Comparison of ENCODE assay signal across 11 cellular contexts in genomic region chr17:17725853-17726720, GRCh38. TPM values are rescaled to one million over a fixed set of nuclear protein-coding genes. Genes with fewer than 3 reads are reported as not detected.
DNase-seq lines count a peak whose midpoint lies in the region; ATAC-seq and TF ChIP-seq lines count a peak whose summit lies in the region.
"Had no signal": no experiment of that assay in that cellular context is flagged by ENCODE, and none has a peak within 500 bp of the region (broad histone marks: within the 10 kb centered on the region; RNA-seq: fewer than 3 reads in every experiment).

No MANE protein-coding gene starts in this region.

- CTCF ChIA-PET in IMR-90 (lab: Yijun Ruan, JAX), result no interaction called here

- peaks cover 4% of the 10 kb centered on the region for H3K27me3 Mint-ChIP-seq in nephron (ENCODE audit: low read depth)

- no peak overlapping the region; the same call in 1 of the 2 replicates for H4K5ac ChIP-seq in IMR-90 (ENCODE audit: low read depth, low read length)

- H3K36me3 ChIP-seq in BLaER1 treated with 17β-estradiol and CSF1 and Interleukin-3, amounts not matched to agents 10 nM and 100 nM, result peaks cover 0 to 23% (median 0%) of the 10 kb centered on the region in 11 experiments; a peak in 7 of 22 replicates
- H3K36me3 ChIP-seq in IMR-90 (ENCODE audit: control insufficient read depth, insufficient read depth, low read length), result peaks cover 8% of the 10 kb centered on the region; the same call in 1 of the 2 replicates

- peaks cover 65 to 92% (median 86%) of the 10 kb centered on the region in 10 experiments for H3K4me1 ChIP-seq in BLaER1 treated with 17β-estradiol and CSF1 and Interleukin-3, amounts not matched to agents 10 nM and 100 nM
- peaks cover 39% of the 10 kb centered on the region for H3K4me1 ChIP-seq in IMR-90 (ENCODE audit: control insufficient read depth, insufficient read depth, low read length)

- H4K8ac ChIP-seq in IMR-90 (ENCODE audit: low read depth in 2 of 2, low read length in 2 of 2), result peak overlapping the region in 1 of 2 experiments; percentile 20; a peak in 1 of 4 replicates

- H2BK20ac ChIP-seq in IMR-90 (ENCODE audit: low read depth, low read length), result no peak overlapping the region

- no peak overlapping the region for H2AFZ ChIP-seq in IMR-90 (replicated peaks; ENCODE audit: low read length, poor library complexity)

- peaks cover 20 to 27% (median 22%) of the 10 kb centered on the region in 11 experiments for H3K27me3 ChIP-seq in BLaER1 treated with 17β-estradiol and CSF1 and Interleukin-3, amounts not matched to agents 10 nM and 100 nM
- H3K27me3 ChIP-seq in IMR-90 (ENCODE audit: control insufficient read depth, insufficient read depth, low read length), result no peaks in the 10 kb centered on the region
- no peaks in the 10 kb centered on the region for H3K27me3 ChIP-seq in dorsolateral prefrontal cortex

- ATAC-seq in IMR-90 (ENCODE audit: low read depth) (no peak), GM19463 (IDR thresholded peaks at IDR 0.05; ENCODE audit: unreplicated experiment) (no peak)
- ATAC-seq: activated T-cell treated with anti-CD3 and anti-CD28 coated beads, Interleukin-2, amount 50 U/mL, for 4 hours had no signal

- H3K56ac ChIP-seq in IMR-90 (ENCODE audit: extremely low read depth, insufficient read depth, low read length), result no peak overlapping the region

- no peak overlapping the region for H4K91ac ChIP-seq in IMR-90 (ENCODE audit: insufficient read depth, low read depth, low read length)

- H3K36me3 Mint-ChIP-seq in nephron (ENCODE audit: low read depth), result no peaks in the 10 kb centered on the region

- no peak overlapping the region for H3K18ac ChIP-seq in IMR-90 (ENCODE audit: low read depth, low read length)

- intact Hi-C loops in IMR-90 (cut with micrococcal nuclease), result no loop called here
- intact Hi-C loops in dorsolateral prefrontal cortex (cut with DNase I), result loop anchor here in 1 of 2 donors (5.0 kb wide), 1 partner anchor 39 kb away; no protein-coding TSS in a partner anchor

- POLR2A ChIA-PET in IMR-90 (lab: Charles Lee; ENCODE audit: unreplicated experiment), result no interaction called here

- TF ChIP-seq CTCF in IMR-90 (conservative IDR thresholded peaks at IDR 0.05; ENCODE audit: low read depth, low read length) (no peak), dorsolateral prefrontal cortex (IDR thresholded peaks at IDR 0.05 in 54 of 56, conservative IDR thresholded peaks at IDR 0.05 in 2 of 56; ENCODE audit: low read depth in 1 of 56, partially characterized antibody in 56 of 56) (no peak), nephron (IDR thresholded peaks at IDR 0.05; ENCODE audit: unreplicated experiment in 3 of 3) (no peak), GM10266 (IDR thresholded peaks at IDR 0.05; ENCODE audit: control insufficient read depth, insufficient read depth, low read depth, missing control alignments) (no peak)

- peaks cover 18 to 89% of the 10 kb centered on the region in 2 experiments for H3K79me1 ChIP-seq in IMR-90 (ENCODE audit: low read depth in 1 of 2, low read length in 2 of 2)

- peaks cover 43 to 96% (median 84%) of the 10 kb centered on the region in 11 experiments; a peak in 21 of 22 replicates for H4K20me1 ChIP-seq in BLaER1 treated with 17β-estradiol and CSF1 and Interleukin-3, amounts not matched to agents 10 nM and 100 nM
- H4K20me1 ChIP-seq in IMR-90 (ENCODE audit: insufficient read depth, low read length), result peaks cover 98% of the 10 kb centered on the region

- peak overlapping the region; percentile 42 to 84 (median 74) for H3K9ac ChIP-seq in BLaER1 treated with 17β-estradiol and CSF1 and Interleukin-3, amounts not matched to agents 10 nM and 100 nM
- H3K9ac ChIP-seq in IMR-90 (ENCODE audit: low read depth, low read length), result no peak overlapping the region; the same call in 1 of the 2 replicates

- H3K27ac ChIP-seq in BLaER1 treated with 17β-estradiol and CSF1 and Interleukin-3, amounts not matched to agents 10 nM and 100 nM, result peak overlapping the region; percentile 50 to 83 (median 71); a peak in 21 of 22 replicates
- no peak overlapping the region; the same call in 1 of the 2 replicates for H3K27ac ChIP-seq in IMR-90 (ENCODE audit: insufficient read depth, low read length)
- H3K27ac ChIP-seq in dorsolateral prefrontal cortex, result peak overlapping the region in 54 of 59 donors; percentile 7 to 93 (median 77)

- no peak overlapping the region for H2BK5ac ChIP-seq in IMR-90 (ENCODE audit: low read depth, low read length, poor library complexity, severe bottlenecking)

- H2AK9ac ChIP-seq in IMR-90 (replicated peaks; ENCODE audit: low read depth, low read length, poor library complexity), result no peak overlapping the region

- H3K4me3 ChIP-seq in BLaER1 treated with 17β-estradiol and CSF1 and Interleukin-3, amounts not matched to agents 10 nM and 100 nM, result peak overlapping the region; percentile 14 to 76 (median 70); a peak in 16 of 20 replicates
- no peak overlapping the region for H3K4me3 ChIP-seq in IMR-90 (ENCODE audit: insufficient read depth, low read depth, low read length)
- peak overlapping the region in 55 of 59 donors; percentile 17 to 81 (median 73) for H3K4me3 ChIP-seq in dorsolateral prefrontal cortex

- peaks cover 42% of the 10 kb centered on the region for H3K4me1 Mint-ChIP-seq in nephron

- DNase-seq in IMR-90 (no peak), dorsolateral prefrontal cortex (no peak), GM10266 (ENCODE audit: extremely low spot score) (no peak), NCI-H1092 (lab: John Stamatoyannopoulos, UW) (no peak)
- DNase-seq in activated CD4-positive, alpha-beta T cell treated with anti-CD3 and anti-CD28 coated beads, Interleukin-2, amount 50 U/mL, for 1 hour, result no peak
- DNase-seq: activated T-cell treated with anti-CD3 and anti-CD28 coated beads, Interleukin-2, amount 50 U/mL, for 4 hours; NCI-H345; T-helper 9 cell had no signal

- H3K4me2 ChIP-seq in BLaER1 treated with 17β-estradiol and CSF1 and Interleukin-3, amounts not matched to agents 10 nM and 100 nM, result peak overlapping the region; percentile 96 to 100 (median 98)
- H3K4me2 ChIP-seq in IMR-90 (ENCODE audit: low read depth, low read length), result no peak overlapping the region

- peaks cover 25% of the 10 kb centered on the region for H3K9me1 ChIP-seq in IMR-90 (ENCODE audit: insufficient read depth, low read length)

- no TSS peak for BruUV-seq in IMR-90 (replicated peaks; lab: Mats Ljungman, UMichigan)

- TF ChIP-seq POLR2A in IMR-90 (IDR thresholded peaks at IDR 0.05; ENCODE audit: low read depth, low read length), result no peak

- TF ChIP-seq RAD21 in IMR-90 (IDR thresholded peaks at IDR 0.05; ENCODE audit: low read length), result no peak

- H2BK120ac ChIP-seq in IMR-90 (ENCODE audit: low read depth, low read length), result no peak overlapping the region; the same call in 1 of the 2 replicates

- H3K9me3 Mint-ChIP-seq in nephron, result no peaks in the 10 kb centered on the region
- H3K9me3 Mint-ChIP-seq: activated T-cell treated with anti-CD3 and anti-CD28 coated beads, Interleukin-2, amount 50 U/mL, for 4 hours had no signal

- H2BK15ac ChIP-seq in IMR-90 (ENCODE audit: low read depth, low read length), result no peak overlapping the region

- dilution Hi-C loops in IMR-90 (cut with HindIII; ENCODE audit: low sequenced_read_pairs, unreplicated experiment), result no loop called here

- peak overlapping the region; percentile 64 for H2AK5ac ChIP-seq in IMR-90 (ENCODE audit: low read depth, low read length)

- H3K9me3 ChIP-seq in BLaER1 treated with 17β-estradiol and CSF1 and Interleukin-3, amounts not matched to agents 10 nM and 100 nM (replicated peaks in 1 of 11), result no peaks in the 10 kb centered on the region
- H3K9me3 ChIP-seq in IMR-90 (ENCODE audit: control insufficient read depth, insufficient read depth, low read length), result no peaks in the 10 kb centered on the region

- no peak overlapping the region for H3K14ac ChIP-seq in IMR-90 (replicated peaks; ENCODE audit: low read depth, low read length)

- H3K4ac ChIP-seq in IMR-90 (ENCODE audit: low read depth, low read length), result peak overlapping the region; percentile 40

- WGBS in IMR-90 (ENCODE audit: extremely low coverage in 2 of 2, insufficient read length in 1 of 2), 2 experiments, result 75% methylated on average over 4 of the region's 9 CpGs; no CpG with 5 or more reads in 1 of the 2 experiments

- in situ Hi-C loops in IMR-90 (cut with MboI; ENCODE audit: low sequenced_read_pairs), result no loop called here

- H3K27ac Mint-ChIP-seq in nephron, result peak overlapping the region; percentile 38 to 72 (median 62)

- peak overlapping the region; percentile 48; the same call in 1 of the 2 replicates for H3K23ac ChIP-seq in IMR-90 (ENCODE audit: low read depth, low read length)

- peak overlapping the region; percentile 80 to 87 (median 86) for H3K4me3 Mint-ChIP-seq in nephron

TF ChIP-seq in IMR-90, 13 proteins besides CTCF, POLR2A, EP300 and RAD21 (continues in another document):
- no peak for TF ChIP-seq MAZ (IDR thresholded peaks at IDR 0.05; ENCODE audit: borderline replicate concordance, low read depth, low read length)
- no peak for TF ChIP-seq NFE2L2 (IDR thresholded peaks at IDR 0.05; ENCODE audit: low read depth, low read length)
- TF ChIP-seq CEBPB (IDR thresholded peaks at IDR 0.05; ENCODE audit: low read depth, low read length), result no peak
- TF ChIP-seq CHD1 (IDR thresholded peaks at IDR 0.05; ENCODE audit: low read depth, low read length), result no peak
- TF ChIP-seq BHLHE40 (IDR thresholded peaks at IDR 0.05; ENCODE audit: low read depth, low read length), result no peak
- no peak for TF ChIP-seq MXI1 (IDR thresholded peaks at IDR 0.05; ENCODE audit: borderline replicate concordance, low read depth, low read length)
- no peak for TF ChIP-seq RFX5 (IDR thresholded peaks at IDR 0.05; ENCODE audit: low read depth, low read length)
- TF ChIP-seq USF2 (IDR thresholded peaks at IDR 0.05; ENCODE audit: low read depth, low read length), result no peak
- no peak for TF ChIP-seq RCOR1 (IDR thresholded peaks at IDR 0.05; ENCODE audit: insufficient replicate concordance, low read length)

RNA-seq across cellular contexts. Expression of gene RAI1, which starts 44.8 kb away (rescaled TPM):
- 1.8 and 1.9 TPM in 2 replicates for total RNA-seq in IMR-90 (2012; rRNA removed)
- polyA plus RNA-seq in IMR-90 (2012; rRNA removed), result 10.5 and 14.0 TPM in 2 replicates
- polyA plus RNA-seq in IMR-90 (2012; cell fraction: cytosol; rRNA removed), result 5.5 and 10.5 TPM in 2 replicates
- 18.8 and 32.7 TPM in 2 replicates for polyA plus RNA-seq in IMR-90 (2012; cell fraction: nucleus; rRNA removed; ENCODE audit: low replicate concordance)
- 10 to 100 TPM; 36.4 to 86.1 (median 56.3) TPM for total RNA-seq in dorsolateral prefrontal cortex

Comparison
In these comparisons a context has a peak if more than half of its experiments do, and no peak if none do; other contexts are left out.
1. RNA of gene RAI1, which starts 44.8 kb away (total RNA-seq): 36.4 to 86.1 TPM in dorsolateral prefrontal cortex; 1.8 to 1.9 TPM in IMR-90; every median in the first group is over 10 times any median in the second.